Comparison of ENCODE assay signal across 1 cellular context in genomic region chr6:10749734-10750133, GRCh38.
TF ChIP-seq lines count a peak whose summit lies in the region.

No MANE protein-coding gene starts in this region.

TF ChIP-seq in SK-N-SH, 30 proteins besides CTCF, POLR2A, EP300 and RAD21 (continued from another document):
- TF ChIP-seq REST (IDR thresholded peaks at IDR 0.05; ENCODE audit: low read depth, low read length) (no peak), POLR2AphosphoS5 (IDR thresholded peaks at IDR 0.05; ENCODE audit: low read depth, low read length) (no peak), USF2 (IDR thresholded peaks at IDR 0.05; ENCODE audit: borderline replicate concordance, low read depth, low read length) (no peak), NRF1 (IDR thresholded peaks at IDR 0.05; ENCODE audit: low read depth, low read length) (no peak), CHD2 (IDR thresholded peaks at IDR 0.05; ENCODE audit: low read length, partially characterized antibody) (no peak), ELF1 (IDR thresholded peaks at IDR 0.05) (no peak), YY1 (IDR thresholded peaks at IDR 0.05; ENCODE audit: low read depth) (no peak)
TF ChIP-seq in SK-N-SH: peak in this region for 0.
